Comparison of ENCODE assay signal across 1 cellular context in the genomic region with DNA sequence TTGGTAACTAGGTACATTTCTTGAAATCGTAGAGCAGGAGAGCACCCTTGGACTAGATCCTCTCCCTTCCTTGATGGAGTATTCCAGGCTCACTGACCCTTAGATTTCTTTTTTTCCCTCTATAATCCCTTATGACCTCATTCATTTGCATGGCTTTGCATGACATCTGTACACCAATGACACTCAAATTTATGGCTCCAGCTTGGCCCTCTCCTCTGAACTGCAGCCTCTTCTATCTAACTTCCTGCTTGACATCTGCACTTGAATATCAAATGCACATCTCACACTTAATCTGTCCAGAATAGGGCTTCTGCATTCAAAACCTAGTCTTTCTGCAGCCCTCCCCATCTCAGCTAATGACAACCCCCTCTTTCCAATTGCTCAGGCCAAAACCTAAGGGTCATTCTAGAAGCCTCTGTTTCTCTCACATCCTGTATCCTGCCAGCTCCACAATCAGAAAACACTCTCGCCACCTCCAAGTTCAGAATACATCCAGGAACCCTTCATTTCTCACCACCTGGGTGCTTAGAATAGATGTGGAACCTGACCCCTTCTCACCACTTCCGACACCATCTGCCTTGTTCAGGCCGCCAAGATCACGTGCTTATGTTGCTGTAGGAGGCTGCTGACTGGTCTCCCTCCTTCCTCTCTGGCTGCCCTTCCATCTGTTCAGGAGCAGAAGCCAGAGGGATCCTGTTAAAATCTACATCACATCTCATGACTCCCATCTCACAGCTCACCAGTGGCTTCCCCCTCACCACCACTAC.
TF ChIP-seq lines count a peak whose summit lies in the region.

No MANE protein-coding gene starts in this region.

TF ChIP-seq in GM23338, 12 proteins besides CTCF, POLR2A, EP300 and RAD21 (continued from another document):
- TF ChIP-seq NANOG (IDR thresholded peaks at IDR 0.05; ENCODE audit: borderline replicate concordance) (no peak), CREB1 (CRISPR knock-in tag; IDR thresholded peaks at IDR 0.05; ENCODE audit: low read depth) (no peak), JUNB (IDR thresholded peaks at IDR 0.05; ENCODE audit: unreplicated experiment) (no peak), ZNF114 (CRISPR knock-in tag; IDR thresholded peaks at IDR 0.05) (no peak), EZH2 (IDR thresholded peaks at IDR 0.05; ENCODE audit: low read depth, unreplicated experiment) (no peak), ZNF331 (CRISPR knock-in tag; IDR thresholded peaks at IDR 0.05; ENCODE audit: low read depth) (no peak), EZH2phosphoT487 (IDR thresholded peaks at IDR 0.05; ENCODE audit: unreplicated experiment) (no peak)
- TF ChIP-seq, protein P1, sequence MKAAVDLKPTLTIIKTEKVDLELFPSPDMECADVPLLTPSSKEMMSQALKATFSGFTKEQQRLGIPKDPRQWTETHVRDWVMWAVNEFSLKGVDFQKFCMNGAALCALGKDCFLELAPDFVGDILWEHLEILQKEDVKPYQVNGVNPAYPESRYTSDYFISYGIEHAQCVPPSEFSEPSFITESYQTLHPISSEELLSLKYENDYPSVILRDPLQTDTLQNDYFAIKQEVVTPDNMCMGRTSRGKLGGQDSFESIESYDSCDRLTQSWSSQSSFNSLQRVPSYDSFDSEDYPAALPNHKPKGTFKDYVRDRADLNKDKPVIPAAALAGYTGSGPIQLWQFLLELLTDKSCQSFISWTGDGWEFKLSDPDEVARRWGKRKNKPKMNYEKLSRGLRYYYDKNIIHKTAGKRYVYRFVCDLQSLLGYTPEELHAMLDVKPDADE (IDR thresholded peaks at IDR 0.05): no peak
- TF ChIP-seq, protein P2, sequence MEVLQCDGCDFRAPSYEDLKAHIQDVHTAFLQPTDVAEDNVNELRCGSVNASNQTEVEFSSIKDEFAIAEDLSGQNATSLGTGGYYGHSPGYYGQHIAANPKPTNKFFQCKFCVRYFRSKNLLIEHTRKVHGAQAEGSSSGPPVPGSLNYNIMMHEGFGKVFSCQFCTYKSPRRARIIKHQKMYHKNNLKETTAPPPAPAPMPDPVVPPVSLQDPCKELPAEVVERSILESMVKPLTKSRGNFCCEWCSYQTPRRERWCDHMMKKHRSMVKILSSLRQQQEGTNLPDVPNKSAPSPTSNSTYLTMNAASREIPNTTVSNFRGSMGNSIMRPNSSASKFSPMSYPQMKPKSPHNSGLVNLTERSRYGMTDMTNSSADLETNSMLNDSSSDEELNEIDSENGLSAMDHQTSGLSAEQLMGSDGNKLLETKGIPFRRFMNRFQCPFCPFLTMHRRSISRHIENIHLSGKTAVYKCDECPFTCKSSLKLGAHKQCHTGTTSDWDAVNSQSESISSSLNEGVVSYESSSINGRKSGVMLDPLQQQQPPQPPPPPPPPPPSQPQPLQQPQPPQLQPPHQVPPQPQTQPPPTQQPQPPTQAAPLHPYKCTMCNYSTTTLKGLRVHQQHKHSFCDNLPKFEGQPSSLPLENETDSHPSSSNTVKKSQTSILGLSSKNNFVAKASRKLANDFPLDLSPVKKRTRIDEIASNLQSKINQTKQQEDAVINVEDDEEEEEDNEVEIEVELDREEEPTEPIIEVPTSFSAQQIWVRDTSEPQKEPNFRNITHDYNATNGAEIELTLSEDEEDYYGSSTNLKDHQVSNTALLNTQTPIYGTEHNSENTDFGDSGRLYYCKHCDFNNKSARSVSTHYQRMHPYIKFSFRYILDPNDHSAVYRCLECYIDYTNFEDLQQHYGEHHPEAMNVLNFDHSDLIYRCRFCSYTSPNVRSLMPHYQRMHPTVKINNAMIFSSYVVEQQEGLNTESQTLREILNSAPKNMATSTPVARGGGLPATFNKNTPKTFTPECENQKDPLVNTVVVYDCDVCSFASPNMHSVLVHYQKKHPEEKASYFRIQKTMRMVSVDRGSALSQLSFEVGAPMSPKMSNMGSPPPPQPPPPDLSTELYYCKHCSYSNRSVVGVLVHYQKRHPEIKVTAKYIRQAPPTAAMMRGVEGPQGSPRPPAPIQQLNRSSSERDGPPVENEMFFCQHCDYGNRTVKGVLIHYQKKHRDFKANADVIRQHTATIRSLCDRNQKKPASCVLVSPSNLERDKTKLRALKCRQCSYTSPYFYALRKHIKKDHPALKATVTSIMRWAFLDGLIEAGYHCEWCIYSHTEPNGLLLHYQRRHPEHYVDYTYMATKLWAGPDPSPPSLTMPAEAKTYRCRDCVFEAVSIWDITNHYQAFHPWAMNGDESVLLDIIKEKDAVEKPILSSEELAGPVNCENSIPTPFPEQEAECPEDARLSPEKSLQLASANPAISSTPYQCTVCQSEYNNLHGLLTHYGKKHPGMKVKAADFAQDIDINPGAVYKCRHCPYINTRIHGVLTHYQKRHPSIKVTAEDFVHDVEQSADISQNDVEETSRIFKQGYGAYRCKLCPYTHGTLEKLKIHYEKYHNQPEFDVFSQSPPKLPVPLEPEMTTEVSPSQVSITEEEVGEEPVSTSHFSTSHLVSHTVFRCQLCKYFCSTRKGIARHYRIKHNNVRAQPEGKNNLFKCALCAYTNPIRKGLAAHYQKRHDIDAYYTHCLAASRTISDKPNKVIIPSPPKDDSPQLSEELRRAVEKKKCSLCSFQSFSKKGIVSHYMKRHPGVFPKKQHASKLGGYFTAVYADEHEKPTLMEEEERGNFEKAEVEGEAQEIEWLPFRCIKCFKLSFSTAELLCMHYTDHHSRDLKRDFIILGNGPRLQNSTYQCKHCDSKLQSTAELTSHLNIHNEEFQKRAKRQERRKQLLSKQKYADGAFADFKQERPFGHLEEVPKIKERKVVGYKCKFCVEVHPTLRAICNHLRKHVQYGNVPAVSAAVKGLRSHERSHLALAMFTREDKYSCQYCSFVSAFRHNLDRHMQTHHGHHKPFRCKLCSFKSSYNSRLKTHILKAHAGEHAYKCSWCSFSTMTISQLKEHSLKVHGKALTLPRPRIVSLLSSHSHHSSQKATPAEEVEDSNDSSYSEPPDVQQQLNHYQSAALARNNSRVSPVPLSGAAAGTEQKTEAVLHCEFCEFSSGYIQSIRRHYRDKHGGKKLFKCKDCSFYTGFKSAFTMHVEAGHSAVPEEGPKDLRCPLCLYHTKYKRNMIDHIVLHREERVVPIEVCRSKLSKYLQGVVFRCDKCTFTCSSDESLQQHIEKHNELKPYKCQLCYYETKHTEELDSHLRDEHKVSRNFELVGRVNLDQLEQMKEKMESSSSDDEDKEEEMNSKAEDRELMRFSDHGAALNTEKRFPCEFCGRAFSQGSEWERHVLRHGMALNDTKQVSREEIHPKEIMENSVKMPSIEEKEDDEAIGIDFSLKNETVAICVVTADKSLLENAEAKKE (CRISPR knock-in tag; IDR thresholded peaks at IDR 0.05): no peak
